Comparison of ENCODE assay signal across 8 cellular contexts in the genomic region with DNA sequence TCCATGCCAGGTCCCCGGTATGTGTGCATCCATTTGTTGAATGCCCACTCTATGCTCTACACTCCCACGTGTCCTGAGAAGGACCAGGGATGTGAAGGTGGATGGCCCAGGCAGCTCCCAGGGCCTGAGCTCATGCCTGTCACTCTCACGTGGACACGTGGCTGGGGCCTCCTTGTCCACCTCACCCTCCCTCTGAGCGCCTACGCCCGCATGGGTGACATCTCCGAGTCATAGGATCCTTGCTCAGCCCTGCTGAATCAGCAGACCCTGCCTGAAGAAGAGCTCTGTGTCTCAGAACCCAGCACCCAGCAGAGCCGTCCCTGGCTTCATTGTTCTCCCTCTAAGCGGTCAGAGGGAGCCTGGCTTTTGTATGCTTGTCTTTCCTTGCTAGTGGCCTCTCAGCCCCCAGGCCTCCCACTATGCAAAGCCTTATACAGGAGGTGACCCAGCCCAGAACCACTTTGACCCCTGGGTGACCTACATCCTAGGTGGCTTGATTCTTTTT.
DNase-seq lines count a peak whose midpoint lies in the region; ATAC-seq, FAIRE-seq and TF ChIP-seq lines count a peak whose summit lies in the region.

No MANE protein-coding gene starts in this region.

- no peak overlapping the region for H3K14ac ChIP-seq in H1 (ENCODE audit: insufficient read length)

- H3K9me3 ChIP-seq in cardiac muscle cell (ENCODE audit: low read depth) (no peaks in the 10 kb centered on the region), H1 (ENCODE audit: insufficient read depth in 2 of 2, low read depth in 1 of 2, low read length in 1 of 2) (no peaks in the 10 kb centered on the region), vagina (no peaks in the 10 kb centered on the region)

- H3K4me3 ChIP-seq in cardiac muscle cell = no peak overlapping the region
- H3K4me3 ChIP-seq in H1 (ENCODE audit: extremely low read depth in 1 of 4, insufficient read depth in 2 of 4, low read depth in 3 of 4, low read length in 4 of 4) = peak overlapping the region in 1 of 4 experiments; percentile 10; a peak in 3 of 8 replicates
- H3K4me3 ChIP-seq in mesendoderm (ENCODE audit: low read length) = no peak overlapping the region
- no peak overlapping the region for H3K4me3 ChIP-seq in vagina

- TF ChIP-seq POLR2A in H1 (IDR thresholded peaks at IDR 0.05; ENCODE audit: control extremely low read depth in 1 of 2, low read depth in 2 of 2, low read length in 2 of 2) = no peak
- no peak for TF ChIP-seq POLR2A in vagina (IDR thresholded peaks at IDR 0.05)

- H3K4ac ChIP-seq in H1 (replicated peaks; ENCODE audit: insufficient read length, low read depth, low read length) (no peak overlapping the region), mesendoderm (ENCODE audit: low read depth, low read length) (peak overlapping the region; percentile 18)

- peak overlapping the region; percentile 66 to 79 for H3K4me2 ChIP-seq in H1 (ENCODE audit: insufficient read depth in 1 of 2, low read depth in 2 of 2, low read length in 2 of 2)
- no peak overlapping the region for H3K4me2 ChIP-seq in mesendoderm (ENCODE audit: low read length)

- TF ChIP-seq CTCF in cardiac muscle cell (IDR thresholded peaks at IDR 0.05; ENCODE audit: low read depth, low read length) (no peak), H1 (IDR thresholded peaks at IDR 0.05; ENCODE audit: control extremely low read depth in 1 of 3, insufficient read depth in 1 of 3, low read depth in 1 of 3, low read length in 3 of 3) (no peak), vagina (IDR thresholded peaks at IDR 0.05) (no peak)

- no peak overlapping the region for H4K5ac ChIP-seq in H1 (ENCODE audit: insufficient read length, low read depth, low read length)
- H4K5ac ChIP-seq in mesendoderm (ENCODE audit: low read length) = no peak overlapping the region

- 22% methylated on average over 10 of the region's 10 CpGs; no CpG with 5 or more reads in 1 of the 2 experiments for WGBS in H1 (ENCODE audit: extremely low coverage in 1 of 2, insufficient coverage in 1 of 2, insufficient read length in 1 of 2, insufficient replicate concordance in 2 of 2, low coverage in 1 of 2, low lambda C conversion rate in 2 of 2, missing lambda C conversion rate in 1 of 2), 2 experiments
- no CpG with 5 or more reads among the region's 10 CpGs for WGBS in mesendoderm (ENCODE audit: extremely low coverage, insufficient coverage, low lambda C conversion rate)

- H2BK120ac ChIP-seq in H1 (replicated peaks; ENCODE audit: low read depth, low read length) (no peak overlapping the region), mesendoderm (ENCODE audit: low read depth, low read length) (no peak overlapping the region)

- H2AK5ac ChIP-seq in H1 (ENCODE audit: low read depth, low read length) (peak overlapping the region; percentile 84; the same call in 1 of the 2 replicates), mesendoderm (ENCODE audit: low read length) (no peak overlapping the region)

- DNase-seq in cardiac muscle cell (ENCODE audit: low read depth in 1 of 2, low spot score in 1 of 2) = peak in 1 of 2 donors; percentile 87
- no peak for DNase-seq in cardiac septum (ENCODE audit: low spot score)
- DNase-seq in H1 (ENCODE audit: low read depth in 1 of 2, low spot score in 2 of 2) = peak in 1 of 2 experiments; percentile 60
- peak; percentile 87 for DNase-seq in mesendoderm
- no peak for DNase-seq in vagina (ENCODE audit: extremely low spot score in 2 of 2)
- no peak for DNase-seq in NCI-H1417 treated with DMSO at 0.1 percent for 48 hours (lab: John Stamatoyannopoulos, UW)
- DNase-seq in cortex of kidney (lab: John Stamatoyannopoulos, UW) = no peak

- H2BK20ac ChIP-seq in H1 (ENCODE audit: low read length) = no peak overlapping the region

- no peak for TF ChIP-seq EP300 in H1 (IDR thresholded peaks at IDR 0.05; ENCODE audit: borderline replicate concordance in 1 of 2, low read depth in 2 of 2, low read length in 2 of 2)

- no peak for TF ChIP-seq RAD21 in H1 (IDR thresholded peaks at IDR 0.05 in 1 of 2, conservative IDR thresholded peaks at IDR 0.05 in 1 of 2; ENCODE audit: low read depth in 2 of 2, low read length in 2 of 2)

- H3K27ac ChIP-seq in cardiac muscle cell = peak overlapping the region; percentile 85
- H3K27ac ChIP-seq in H1 (ENCODE audit: low read depth, low read length) = no peak overlapping the region
- no peak overlapping the region for H3K27ac ChIP-seq in mesendoderm (ENCODE audit: low read depth, low read length)
- H3K27ac ChIP-seq in vagina = peak overlapping the region; percentile 68

- intact Hi-C loops in cardiac septum (cut with DNase I) (no loop called here), vagina (cut with DNase I) (no loop called here)

- H3K36me3 ChIP-seq in cardiac muscle cell (peaks cover 6% of the 10 kb centered on the region), H1 (ENCODE audit: control insufficient read depth in 2 of 4, insufficient read depth in 4 of 4, low read length in 3 of 4) (no peaks in the 10 kb centered on the region), mesendoderm (ENCODE audit: control insufficient read depth, insufficient read depth, low read length) (no peaks in the 10 kb centered on the region), vagina (no peaks in the 10 kb centered on the region)

- H2BK12ac ChIP-seq in H1 (ENCODE audit: low read depth, low read length) = no peak overlapping the region

- H3K79me2 ChIP-seq in H1 (ENCODE audit: control insufficient read depth in 1 of 2, insufficient read depth in 2 of 2, low read length in 2 of 2) (peaks cover 0 to under 1% of the 10 kb centered on the region in 2 experiments; a peak in 1 of 4 replicates), mesendoderm (ENCODE audit: control insufficient read depth, insufficient read depth, low read length) (peaks cover 2% of the 10 kb centered on the region)

- CTCF ChIA-PET in H1 (lab: Charles Lee; ENCODE audit: partially characterized antibody) = interaction anchor here (0.9 to 2.1 kb wide), 6 partner anchors 11 to 108 kb away, joined by 3 to 7 read pairs (median 4); a partner anchor contains a TSS

- H4K20me1 ChIP-seq in H1 (replicated peaks in 1 of 2; ENCODE audit: control insufficient read depth in 1 of 2, insufficient read depth in 2 of 2, low read length in 2 of 2) = peaks cover 45 to 64% of the 10 kb centered on the region in 2 experiments

- H3K9ac ChIP-seq in H1 (replicated peaks in 1 of 4; ENCODE audit: extremely low read depth in 1 of 4, low read depth in 3 of 4, low read length in 3 of 4) (no peak overlapping the region), mesendoderm (ENCODE audit: low read length) (peak overlapping the region; percentile 3)

- H3K23ac ChIP-seq in H1 (ENCODE audit: insufficient read length) = no peak overlapping the region
- H3K23ac ChIP-seq in mesendoderm (ENCODE audit: low read length) = no peak overlapping the region

- H3K27me3 ChIP-seq in cardiac muscle cell = no peaks in the 10 kb centered on the region
- peaks cover 37 to 73% (median 69%) of the 10 kb centered on the region in 4 experiments for H3K27me3 ChIP-seq in H1 (replicated peaks in 1 of 4; ENCODE audit: control insufficient read depth in 3 of 4, extremely low read depth in 1 of 4, insufficient read depth in 3 of 4, low read length in 3 of 4)
- no peaks in the 10 kb centered on the region for H3K27me3 ChIP-seq in mesendoderm (ENCODE audit: insufficient read depth, low read length, poor library complexity)
- H3K27me3 ChIP-seq in vagina = no peaks in the 10 kb centered on the region

- H4K8ac ChIP-seq in H1 (ENCODE audit: extremely low read depth, insufficient read depth, low read length) (peak overlapping the region; percentile 54; the same call in 1 of the 2 replicates), mesendoderm (ENCODE audit: low read depth, low read length) (no peak overlapping the region)

- H2BK15ac ChIP-seq in H1 (ENCODE audit: low read length) (0 out of 2 replicates have a peak overlapping the region, but pooled peaks have one; percentile 4), mesendoderm (replicated peaks; ENCODE audit: low read depth) (no peak overlapping the region)

- POLR2A ChIA-PET in H1 (lab: Charles Lee; ENCODE audit: partially characterized antibody) = interaction anchor here (1.6 to 2.5 kb wide), 3 partner anchors 10 to 25 kb away, joined by 4 to 12 read pairs (median 9); no protein-coding TSS in a partner anchor

- H3K23me2 ChIP-seq in H1 (ENCODE audit: low read depth, low read length) = peaks cover 12% of the 10 kb centered on the region; the same call in 1 of the 2 replicates

- no peak overlapping the region for H3K56ac ChIP-seq in H1 (replicated peaks; ENCODE audit: insufficient read length, low read depth, low read length)
- peak overlapping the region; percentile 38 for H3K56ac ChIP-seq in mesendoderm (ENCODE audit: low read length)

- H2AFZ ChIP-seq in H1 (ENCODE audit: low read length) = no peak overlapping the region

- ATAC-seq in GM19395 (IDR thresholded peaks at IDR 0.05; ENCODE audit: unreplicated experiment) = no peak

- no peak for FAIRE-seq in H1 (lab: Jason Lieb, UNC)

- H3K79me1 ChIP-seq in H1 (ENCODE audit: low read depth, low read length) (peaks cover under 1% of the 10 kb centered on the region; the same call in 1 of the 2 replicates), mesendoderm (ENCODE audit: low read length) (peaks cover 10% of the 10 kb centered on the region)

- H2BK5ac ChIP-seq in H1 (ENCODE audit: low read depth, low read length) (no peak overlapping the region), mesendoderm (ENCODE audit: low read length) (no peak overlapping the region)

- H3K4me1 ChIP-seq in cardiac muscle cell (ENCODE audit: low read depth) (peaks cover 53% of the 10 kb centered on the region), H1 (replicated peaks in 1 of 4; ENCODE audit: control insufficient read depth in 3 of 4, insufficient read depth in 4 of 4, low read length in 3 of 4) (peaks cover 24 to 51% (median 35%) of the 10 kb centered on the region in 4 experiments), mesendoderm (ENCODE audit: control insufficient read depth, low read depth, low read length) (peaks cover 40% of the 10 kb centered on the region), vagina (peaks cover 82% of the 10 kb centered on the region)

- H4K91ac ChIP-seq in H1 (replicated peaks; ENCODE audit: insufficient read length, low read length) = peak overlapping the region; percentile 17

- H3K18ac ChIP-seq in H1 (ENCODE audit: extremely low read depth, low read length) (peak overlapping the region; percentile 2; the same call in 1 of the 2 replicates), mesendoderm (ENCODE audit: low read length) (peak overlapping the region; percentile 64)

TF ChIP-seq in H1, 55 proteins besides CTCF, POLR2A, EP300 and RAD21 (continues in another document):
- TF ChIP-seq BACH1 (IDR thresholded peaks at IDR 0.05; ENCODE audit: low read length) (peak; percentile 44; the same call in 1 of the 2 replicates), MAFK (IDR thresholded peaks at IDR 0.05; ENCODE audit: low read depth, low read length) (peak; percentile 68; the same call in 1 of the 2 replicates), RXRA (IDR thresholded peaks at IDR 0.05; ENCODE audit: insufficient read depth, low read depth, low read length) (0 out of 2 replicates have a peak, but pooled peaks have one; percentile 64), CTBP2 (IDR thresholded peaks at IDR 0.05; ENCODE audit: borderline replicate concordance, insufficient read depth, insufficient read length, low read length) (peak; percentile 4), SUZ12 (IDR thresholded peaks at IDR 0.05; ENCODE audit: low read length) (no peak)

Comparison
In these comparisons a context has a peak if more than half of its experiments do, and no peak if none do; other contexts are left out.
1. H3K27ac ChIP-seq: peak in cardiac muscle cell (single experiment) and vagina (single experiment); none in H1 (single experiment) and mesendoderm (single experiment).